Comparison of ENCODE assay signal across 29 cellular contexts in genomic region chrX:12903646-12904045, GRCh38. TPM values are rescaled to one million over a fixed set of nuclear protein-coding genes. Genes with fewer than 3 reads are reported as not detected.
A peak's percentile ranks its signal among the peaks of the same experiment; 100 is the strongest.
DNase-seq lines count a peak whose midpoint lies in the region; ATAC-seq and TF ChIP-seq lines count a peak whose summit lies in the region.
"Had no signal": no experiment of that assay in that cellular context is flagged by ENCODE, and none has a peak within 500 bp of the region (broad histone marks: within the 10 kb centered on the region; RNA-seq: fewer than 3 reads in every experiment).

No MANE protein-coding gene starts in this region.

- intact Hi-C loops in breast epithelium (cut with DNase I; ENCODE audit: low total_unique reads): no loop called here

- TF ChIP-seq CTCF in choroid plexus epithelial cell (conservative IDR thresholded peaks at IDR 0.05; ENCODE audit: low read depth, low read length) (no peak), breast epithelium (IDR thresholded peaks at IDR 0.05) (no peak)

- H3K36me3 ChIP-seq in breast epithelium: no peaks in the 10 kb centered on the region
- H3K36me3 ChIP-seq: heart left ventricle, thoracic aorta, vagina had no signal

- no peak overlapping the region for H3K27ac ChIP-seq in breast epithelium
- H3K27ac ChIP-seq: A549, body of pancreas, thoracic aorta, vagina had no signal

- peak; percentile 14 for DNase-seq in AG08396 (ENCODE audit: low spot score)
- peak; percentile 11 for DNase-seq in GM04503 (ENCODE audit: low read depth)
- DNase-seq in choroid plexus epithelial cell (ENCODE audit: low read depth): peak; percentile 4
- peak; percentile 14 for DNase-seq in mucosa of gallbladder (ENCODE audit: low spot score)
- DNase-seq in UCSD-AML1 (lab: John Stamatoyannopoulos, UW; ENCODE audit: unreplicated experiment): no peak
- no peak for DNase-seq in NCI-H2029 treated with DMSO at 0.1 percent for 48 hours (lab: John Stamatoyannopoulos, UW)
- DNase-seq in breast epithelium (ENCODE audit: low spot score in 2 of 2): no peak
- DNase-seq: activated CD4-positive, alpha-beta T cell treated with anti-CD3 and anti-CD28 coated beads, Interleukin-2, amount 50 U/mL, for 1 hour; activated CD8-positive, alpha-beta memory T cell treated with anti-CD3 and anti-CD28 coated beads, Interleukin-2, amount 10 ng/mL, durations not matched to agents 7 days and 5 days; activated T-cell treated with anti-CD3 and anti-CD28 coated beads, Interleukin-2, amount 50 U/mL, for 48 hours; body of pancreas; CD4-positive, alpha-beta T cell; heart left ventricle; mammary epithelial cell; MV-4-11; NCI-H2171; NCI-H510A treated with DMSO at 0.1 percent for 48 hours; stimulated activated CD4-positive, alpha-beta T cell treated with anti-CD3 and anti-CD28 coated beads, Interleukin-4, amount 100 ng/mL, for 4 hours; stimulated activated naive CD8-positive, alpha-beta T cell treated with anti-CD3 and anti-CD28 coated beads, Interleukin-15, Interleukin-2, amounts not matched to agents 100 U/mL and 50 U/mL, for 24 hours had no signal

- ATAC-seq in HG02938 (IDR thresholded peaks at IDR 0.05; ENCODE audit: unreplicated experiment): no peak
- ATAC-seq: A549; activated CD8-positive, alpha-beta memory T cell treated with anti-CD3 and anti-CD28 coated beads, Interleukin-2, amount 10 ng/mL, durations not matched to agents 7 days and 5 days; body of pancreas; heart left ventricle; Right ventricle myocardium inferior; stimulated activated naive CD8-positive, alpha-beta T cell treated with anti-CD3 and anti-CD28 coated beads, Interleukin-15, Interleukin-2, amounts not matched to agents 100 U/mL and 50 U/mL, for 24 hours; WTC11 had no signal

- H3K4me3 ChIP-seq in choroid plexus epithelial cell (ENCODE audit: low read depth, low read length) (no peak overlapping the region), breast epithelium (no peak overlapping the region)
- H3K4me3 ChIP-seq: A549, body of pancreas, heart left ventricle, thoracic aorta, vagina had no signal

- H3K4me1 ChIP-seq in breast epithelium: no peaks in the 10 kb centered on the region
- H3K4me1 ChIP-seq: A549, body of pancreas, vagina had no signal

- no peaks in the 10 kb centered on the region for H3K9me3 ChIP-seq in breast epithelium
- H3K9me3 ChIP-seq: A549, body of pancreas, heart left ventricle, thoracic aorta, vagina had no signal

- H3K27me3 ChIP-seq in breast epithelium: peaks cover 0 to 19% of the 10 kb centered on the region in 2 donors
- H3K27me3 ChIP-seq: body of pancreas, vagina had no signal

- TF ChIP-seq POLR2A in breast epithelium (IDR thresholded peaks at IDR 0.05): no peak

RNA-seq across cellular contexts. Expression of gene TLR8, which starts 2.8 kb away (rescaled TPM):
- 1.4 TPM for total RNA-seq in mucosa of gallbladder
- total RNA-seq in breast epithelium: 1 to 10 TPM in 2 of 3 donors, under 1 TPM in 1; 0.66 to 6.6 (median 1.0) TPM
- total RNA-seq: activated CD8-positive, alpha-beta memory T cell treated with anti-CD3 and anti-CD28 coated beads, Interleukin-2, amount 10 ng/mL, durations not matched to agents 7 days and 5 days; endothelial cell of umbilical vein; H4; LHCN-M2; mammary epithelial cell; progenitor cell of endocrine pancreas; WTC11 had no signal

RNA-seq across cellular contexts. Expression of gene TLR7, which starts 36.8 kb away (rescaled TPM):
- total RNA-seq in mucosa of gallbladder: 4.3 TPM
- total RNA-seq in breast epithelium: 1 to 10 TPM in 2 of 3 donors, under 1 TPM in 1; 0.98 to 2.3 (median 1.3) TPM
- total RNA-seq: endothelial cell of umbilical vein, mammary epithelial cell, vagina, WTC11 had no signal

Comparison
In these comparisons a context has a peak if more than half of its experiments do, and no peak if none do; other contexts are left out.
1. DNase-seq: peak in AG08396 (single experiment), GM04503 (single experiment), choroid plexus epithelial cell (single experiment) and mucosa of gallbladder (single experiment); none in UCSD-AML1 (single experiment), NCI-H2029 treated with DMSO at 0.1 percent for 48 hours (single experiment) and breast epithelium (0 of 2).